Comparison of ENCODE assay signal across 12 cellular contexts in the genomic region with DNA sequence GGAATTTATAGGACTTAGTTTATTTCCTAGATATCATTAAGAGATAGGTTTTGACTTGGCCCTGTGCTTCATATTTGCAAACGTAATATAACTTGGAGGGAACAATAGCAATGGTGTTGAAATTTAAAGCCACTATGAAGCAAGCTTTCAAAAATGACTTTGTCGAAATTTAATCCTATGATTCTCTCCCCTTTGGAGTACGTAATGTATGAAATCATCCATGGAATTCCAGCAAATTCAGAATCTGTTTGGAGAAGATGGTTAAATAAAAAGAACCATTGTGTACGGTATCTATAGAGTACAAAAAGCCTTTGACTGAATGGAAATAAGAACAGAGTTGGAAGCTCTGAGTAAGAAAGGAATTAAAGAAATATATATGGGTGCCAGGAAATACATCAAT.
"Had no signal": no experiment of that assay in that cellular context is flagged by ENCODE, and none has a peak within 500 bp of the region (broad histone marks: within the 10 kb centered on the region; RNA-seq: fewer than 3 reads in every experiment).

No MANE protein-coding gene starts in this region.

- ATAC-seq: body of pancreas, esophagus mucosa, heart right ventricle, left lung had no signal

- H3K9me3 ChIP-seq: adrenal gland, body of pancreas, heart right ventricle, left lung, ovary, stomach, thyroid gland had no signal

- H3K36me3 ChIP-seq: adrenal gland, heart right ventricle, left lung, ovary, stomach, thyroid gland had no signal

- H3K4me3 ChIP-seq: adrenal gland, body of pancreas, heart right ventricle, left lung, ovary, stomach, thyroid gland had no signal

- H3K4me1 ChIP-seq: adrenal gland, body of pancreas, heart right ventricle, left lung, stomach, thyroid gland had no signal

- H3K27ac ChIP-seq: adrenal gland, body of pancreas, heart right ventricle, left lung, ovary, stomach, thyroid gland had no signal

- H3K27me3 ChIP-seq: adrenal gland, body of pancreas, heart right ventricle, left lung, ovary, stomach, thyroid gland had no signal

- DNase-seq: activated CD4-positive, CD25-positive, alpha-beta regulatory T cell; activated effector memory CD4-positive, alpha-beta T cell treated with anti-CD3 and anti-CD28 coated beads, Interleukin-2, amount 50 U/mL, for 16 hours; activated T-cell treated with anti-CD3 and anti-CD28 coated beads, Interleukin-2, amount 50 U/mL, for 24 hours; adrenal gland; body of pancreas; endodermal cell; heart right ventricle; left lung; ovary; stomach; thyroid gland had no signal
